Comparison of ENCODE assay signal across 11 cellular contexts in genomic region chr7:100588438-100588837, GRCh38. TPM values are rescaled to one million over a fixed set of nuclear protein-coding genes. Genes with fewer than 3 reads are reported as not detected.
DNase-seq lines count a peak whose midpoint lies in the region; ATAC-seq and TF ChIP-seq lines count a peak whose summit lies in the region.
"Had no signal": no experiment of that assay in that cellular context is flagged by ENCODE, and none has a peak within 500 bp of the region (broad histone marks: within the 10 kb centered on the region; RNA-seq: fewer than 3 reads in every experiment).

No MANE protein-coding gene starts in this region.

- no peak for ATAC-seq in heart right ventricle
- ATAC-seq in left ventricle myocardium superior, result no peak
- no peak for ATAC-seq in upper lobe of left lung (ENCODE audit: low FRiP score in 2 of 2)
- no peak for ATAC-seq in GM18909 (IDR thresholded peaks at IDR 0.05; ENCODE audit: poor library complexity, unreplicated experiment)

- WGBS in heart right ventricle, 2 donors, result 79 to 87% methylated on average over 1 of the region's 1 CpG
- WGBS in upper lobe of left lung, 2 donors, result 55 to 80% methylated on average over 1 of the region's 1 CpG
- WGBS in lower leg skin, 2 donors, result 80 to 93% methylated on average over 1 of the region's 1 CpG

- intact Hi-C loops in heart right ventricle (cut with DNase I) (no loop called here), left ventricle myocardium superior (cut with micrococcal nuclease) (no loop called here), lower leg skin (cut with DNase I; ENCODE audit: low total_unique reads) (no loop called here)

- no peak for DNase-seq in heart right ventricle
- DNase-seq in left ventricle myocardium superior, result no peak
- DNase-seq in OCI-M1 (lab: John Stamatoyannopoulos, UW), result peak; percentile 69
- DNase-seq in epithelial cell of esophagus (ENCODE audit: low read depth), result no peak
- no peak for DNase-seq in upper lobe of left lung
- no peak for DNase-seq in lower leg skin (ENCODE audit: low spot score in 2 of 2)
- DNase-seq in NCI-H2107 (lab: John Stamatoyannopoulos, UW), result no peak
- DNase-seq: NCI-H226; stimulated activated CD4-positive, alpha-beta T cell treated with anti-CD3 and anti-CD28 coated beads, Interleukin-12 subunit alpha, Interleukin-12 subunit beta, amount 100 ng/mL, for 4 hours had no signal

- TF ChIP-seq POLR2A in upper lobe of left lung (IDR thresholded peaks at IDR 0.05) (no peak), lower leg skin (IDR thresholded peaks at IDR 0.05) (no peak)

- H3K27ac ChIP-seq in heart right ventricle (no peak overlapping the region), upper lobe of left lung (no peak overlapping the region)
- H3K27ac ChIP-seq: coronary artery had no signal

- peak in 7 of 9 donors; percentile 25 to 48 (median 28) for TF ChIP-seq CTCF in heart right ventricle (IDR thresholded peaks at IDR 0.05)
- peak; percentile 38 for TF ChIP-seq CTCF in epithelial cell of esophagus (IDR thresholded peaks at IDR 0.05; ENCODE audit: insufficient read depth, low read depth, low read length, missing control alignments)
- peak in 5 of 6 experiments; percentile 10 to 38 (median 28) for TF ChIP-seq CTCF in upper lobe of left lung (IDR thresholded peaks at IDR 0.05)
- TF ChIP-seq CTCF in lower leg skin (IDR thresholded peaks at IDR 0.05), result no peak

- H3K9me3 ChIP-seq in heart right ventricle (no peaks in the 10 kb centered on the region), upper lobe of left lung (no peaks in the 10 kb centered on the region)

- TF ChIP-seq EP300 in upper lobe of left lung (IDR thresholded peaks at IDR 0.05), result no peak

- H3K36me3 ChIP-seq in heart right ventricle, result no peaks in the 10 kb centered on the region
- no peaks in the 10 kb centered on the region for H3K36me3 ChIP-seq in upper lobe of left lung

- no peak overlapping the region for H3K4me3 ChIP-seq in heart right ventricle
- H3K4me3 ChIP-seq in epithelial cell of esophagus (ENCODE audit: low read length), result no peak overlapping the region
- H3K4me3 ChIP-seq in upper lobe of left lung, result no peak overlapping the region
- H3K4me3 ChIP-seq in lower leg skin (ENCODE audit: low read depth, poor library complexity, severe bottlenecking), result no peak overlapping the region
- H3K4me3 ChIP-seq: coronary artery had no signal

- peaks cover 5 to 51% (median 39%) of the 10 kb centered on the region in 9 donors for H3K4me1 ChIP-seq in heart right ventricle
- H3K4me1 ChIP-seq in upper lobe of left lung, result peaks cover 18 to 37% (median 29%) of the 10 kb centered on the region in 4 donors

- H3K27me3 ChIP-seq in heart right ventricle (peaks cover 0 to 14% (median 0%) of the 10 kb centered on the region in 7 donors), upper lobe of left lung (no peaks in the 10 kb centered on the region)

RNA-seq across cellular contexts. Expression of gene FBXO24, which starts 2.3 kb away (rescaled TPM):
- total RNA-seq in heart right ventricle (under 1 TPM in 8 of 10 donors, not detected in 2; 0.15 to 0.66 (median 0.40) TPM), left ventricle myocardium superior (0.77 TPM), upper lobe of left lung (1 to 10 TPM in 1 of 6 donors, under 1 TPM in 2, not detected in 3; 0.63 to 4.2 (median 0.77) TPM), lower leg skin (1 to 10 TPM in 2 of 4 donors, under 1 TPM in 2; 0.15 to 4.3 (median 0.99) TPM)
- under 1 TPM; 0.20 to 0.73 TPM for polyA plus RNA-seq in heart right ventricle

RNA-seq across cellular contexts. Expression of gene LRCH4, which starts 2.5 kb away (rescaled TPM):
- 10 to 100 TPM; 18.4 to 37.9 (median 23.6) TPM for total RNA-seq in heart right ventricle
- polyA plus RNA-seq in heart right ventricle, result 10 to 100 TPM; 36.1 to 57.6 TPM
- 27.3 TPM for total RNA-seq in left ventricle myocardium superior
- total RNA-seq in upper lobe of left lung, result 100 to 1,000 TPM in 5 of 6 donors, 10 to 100 TPM in 1; 88.5 to 493 (median 121) TPM
- 10 to 100 TPM; 42.0 to 82.2 (median 63.7) TPM for total RNA-seq in lower leg skin

RNA-seq across cellular contexts. Expression of gene PCOLCE, which starts 13.7 kb away (rescaled TPM):
- total RNA-seq in heart right ventricle, result 10 to 100 TPM; 13.1 to 59.6 (median 25.8) TPM
- polyA plus RNA-seq in heart right ventricle, result 10 to 100 TPM; 56.4 to 74.3 TPM
- 40.4 TPM for total RNA-seq in left ventricle myocardium superior
- 100 to 1,000 TPM in 2 of 6 donors, 10 to 100 TPM in 4; 15.2 to 115 (median 47.3) TPM for total RNA-seq in upper lobe of left lung
- total RNA-seq in lower leg skin, result 10 to 100 TPM in 1 of 4 donors, 1 to 10 TPM in 3; 4.9 to 47.6 (median 7.3) TPM

RNA-seq across cellular contexts. Expression of gene SAP25, which starts 14.7 kb away (rescaled TPM):
- under 1 TPM in 5 of 10 donors, not detected in 5; 0.36 to 0.87 (median 0.62) TPM for total RNA-seq in heart right ventricle
- polyA plus RNA-seq in heart right ventricle, result 1 to 10 TPM in 1 of 2 donors, under 1 TPM in 1; 0.88 to 2.3 TPM
- total RNA-seq in left ventricle myocardium superior, result 0.77 TPM
- 10 to 100 TPM in 3 of 6 donors, 1 to 10 TPM in 3; 1.2 to 18.9 (median 12.7) TPM for total RNA-seq in upper lobe of left lung
- 1 to 10 TPM in 2 of 4 donors, not detected in 2; 1.3 to 1.7 TPM for total RNA-seq in lower leg skin

RNA-seq across cellular contexts. Expression of gene MOSPD3, which starts 23.9 kb away (rescaled TPM):
- total RNA-seq in heart right ventricle (10 to 100 TPM in 5 of 10 donors, 1 to 10 TPM in 5; 8.0 to 12.5 (median 9.9) TPM), left ventricle myocardium superior (9.1 TPM), upper lobe of left lung (10 to 100 TPM in 5 of 6 donors, 1 to 10 TPM in 1; 9.9 to 25.8 (median 16.0) TPM), lower leg skin (10 to 100 TPM; 22.3 to 33.5 (median 26.9) TPM)
- 10 to 100 TPM; 11.2 to 12.6 TPM for polyA plus RNA-seq in heart right ventricle

Comparison
In these comparisons a context has a peak if more than half of its experiments do, and no peak if none do; other contexts are left out.
1. CTCF ChIP-seq: peak in heart right ventricle (7 of 9), epithelial cell of esophagus (single experiment) and upper lobe of left lung (5 of 6); none in lower leg skin (0 of 3).